Comparison of ENCODE assay signal across 28 cellular contexts in genomic region chr4:28565434-28565833, GRCh38.
"Had no signal": no experiment of that assay in that cellular context is flagged by ENCODE, and none has a peak within 500 bp of the region (broad histone marks: within the 10 kb centered on the region; RNA-seq: fewer than 3 reads in every experiment).

No MANE protein-coding gene starts in this region.

- H3K4me3 Mint-ChIP-seq: activated CD4-positive, alpha-beta T cell treated with anti-CD3 and anti-CD28 coated beads, Interleukin-2, amount 10 ng/mL, durations not matched to agents 7 days and 5 days; activated CD8-positive, alpha-beta T cell treated with anti-CD3 and anti-CD28 coated beads, Interleukin-2, amount 10 ng/mL, durations not matched to agents 7 days and 5 days; activated naive CD8-positive, alpha-beta T cell; activated T-helper 17 cell treated with anti-CD3 and anti-CD28 coated beads, Interleukin-2, amount 50 U/mL, for 72 hours; immature natural killer cell; nephron progenitor cell; stimulated activated effector memory CD8-positive, alpha-beta T cell treated with anti-CD3 and anti-CD28 coated beads, Interleukin-12 subunit alpha, Interleukin-12 subunit beta, amount 100 ng/mL, for 72 hours; stimulated activated naive CD8-positive, alpha-beta T cell treated with anti-CD3 and anti-CD28 coated beads, Interleukin-15, amount 100 ng/mL, for 72 hours; T-helper 2 cell treated with Interferon-gamma antibody and Interleukin-4, amounts not matched to agents 5 μg/mL and 100 μg/mL, for 36 hours had no signal

- H3K36me3 ChIP-seq: esophagus muscularis mucosa, lower lobe of right lung, pancreas, right atrium auricular region, transverse colon, uterus, WERI-Rb-1 had no signal

- ATAC-seq: activated CD8-positive, alpha-beta T cell treated with anti-CD3 and anti-CD28 coated beads, Interleukin-2, amount 10 ng/mL, durations not matched to agents 7 days and 5 days; activated T-helper 17 cell treated with anti-CD3 and anti-CD28 coated beads, Interleukin-2, amount 50 U/mL, for 72 hours; left lobe of liver; lower lobe of right lung; mucosa of descending colon; pancreas; psoas muscle; stimulated activated effector memory CD8-positive, alpha-beta T cell treated with anti-CD3 and anti-CD28 coated beads, Interleukin-12 subunit alpha, Interleukin-12 subunit beta, amount 100 ng/mL, for 72 hours; stimulated activated naive CD8-positive, alpha-beta T cell treated with anti-CD3 and anti-CD28 coated beads, Interleukin-15, amount 100 ng/mL, for 72 hours had no signal

- H3K36me3 Mint-ChIP-seq: activated naive CD8-positive, alpha-beta T cell; immature natural killer cell; stimulated activated effector memory CD8-positive, alpha-beta T cell treated with anti-CD3 and anti-CD28 coated beads, Interleukin-12 subunit alpha, Interleukin-12 subunit beta, amount 100 ng/mL, for 72 hours had no signal

- H3K4me1 ChIP-seq: esophagus muscularis mucosa, lower lobe of right lung, pancreas, psoas muscle, right atrium auricular region, transverse colon, uterus had no signal

- H2AFZ ChIP-seq: hepatocyte had no signal

- H3K27ac Mint-ChIP-seq: activated CD4-positive, alpha-beta T cell treated with anti-CD3 and anti-CD28 coated beads, Interleukin-2, amount 10 ng/mL, durations not matched to agents 7 days and 5 days; activated CD8-positive, alpha-beta T cell treated with anti-CD3 and anti-CD28 coated beads, Interleukin-2, amount 10 ng/mL, durations not matched to agents 7 days and 5 days; activated naive CD8-positive, alpha-beta T cell; activated T-helper 17 cell treated with anti-CD3 and anti-CD28 coated beads, Interleukin-2, amount 50 U/mL, for 72 hours; immature natural killer cell; nephron progenitor cell; stimulated activated effector memory CD8-positive, alpha-beta T cell treated with anti-CD3 and anti-CD28 coated beads, Interleukin-12 subunit alpha, Interleukin-12 subunit beta, amount 100 ng/mL, for 72 hours; stimulated activated naive CD8-positive, alpha-beta T cell treated with anti-CD3 and anti-CD28 coated beads, Interleukin-15, amount 100 ng/mL, for 72 hours; T-helper 2 cell treated with Interferon-gamma antibody and Interleukin-4, amounts not matched to agents 5 μg/mL and 100 μg/mL, for 36 hours had no signal

- H3K4me1 Mint-ChIP-seq: activated CD4-positive, alpha-beta T cell treated with anti-CD3 and anti-CD28 coated beads, Interleukin-2, amount 10 ng/mL, durations not matched to agents 7 days and 5 days; activated T-helper 17 cell treated with anti-CD3 and anti-CD28 coated beads, Interleukin-2, amount 50 U/mL, for 72 hours; immature natural killer cell; nephron progenitor cell; stimulated activated effector memory CD8-positive, alpha-beta T cell treated with anti-CD3 and anti-CD28 coated beads, Interleukin-12 subunit alpha, Interleukin-12 subunit beta, amount 100 ng/mL, for 72 hours; stimulated activated naive CD8-positive, alpha-beta T cell treated with anti-CD3 and anti-CD28 coated beads, Interleukin-15, amount 100 ng/mL, for 72 hours had no signal

- H3K4me3 ChIP-seq: dorsolateral prefrontal cortex, esophagus muscularis mucosa, hepatocyte, lower lobe of right lung, mucosa of descending colon, pancreas, psoas muscle, right atrium auricular region, transverse colon, uterus had no signal

- H3K9me3 ChIP-seq: esophagus muscularis mucosa, lower lobe of right lung, mucosa of descending colon, pancreas, psoas muscle, right atrium auricular region, transverse colon, uterus had no signal

- H3K27ac ChIP-seq: dorsolateral prefrontal cortex, esophagus muscularis mucosa, hepatocyte, lower lobe of right lung, pancreas, psoas muscle, right atrium auricular region, transverse colon, uterus, WERI-Rb-1 had no signal

- H3K4me2 ChIP-seq: hepatocyte had no signal

- H3K27me3 ChIP-seq: dorsolateral prefrontal cortex, esophagus muscularis mucosa, hepatocyte, pancreas, right atrium auricular region, transverse colon, uterus had no signal

- H3K27me3 Mint-ChIP-seq: activated CD4-positive, alpha-beta T cell treated with anti-CD3 and anti-CD28 coated beads, Interleukin-2, amount 10 ng/mL, durations not matched to agents 7 days and 5 days; activated naive CD8-positive, alpha-beta T cell; activated T-helper 17 cell treated with anti-CD3 and anti-CD28 coated beads, Interleukin-2, amount 50 U/mL, for 72 hours; stimulated activated naive CD8-positive, alpha-beta T cell treated with anti-CD3 and anti-CD28 coated beads, Interleukin-15, amount 100 ng/mL, for 72 hours had no signal

- H3K79me2 ChIP-seq: hepatocyte had no signal

- DNase-seq: activated CD4-positive, alpha-beta T cell treated with anti-CD3 and anti-CD28 coated beads, Interleukin-2, amount 10 ng/mL, durations not matched to agents 7 days and 5 days; activated CD4-positive, CD25-positive, alpha-beta regulatory T cell treated with anti-CD3 and anti-CD28 coated beads, Interleukin-2, amount 50 U/mL, for 72 hours; activated CD8-positive, alpha-beta T cell treated with anti-CD3 and anti-CD28 coated beads, Interleukin-2, amount 10 ng/mL, durations not matched to agents 7 days and 5 days; activated naive CD4-positive, alpha-beta T cell; activated T-cell treated with anti-CD3 and anti-CD28 coated beads, Interleukin-2, amount 50 U/mL, for 1 hour; central memory CD4-positive, alpha-beta T cell; dorsolateral prefrontal cortex; glutamatergic neuron; immature natural killer cell; lower lobe of right lung; mesendoderm; mucosa of descending colon; nephron progenitor cell; pancreas; psoas muscle; stimulated activated CD4-positive, alpha-beta T cell treated with anti-CD3 and anti-CD28 coated beads, Interleukin-12 subunit alpha, Interleukin-12 subunit beta, amount 100 ng/mL, for 4 hours; stimulated activated naive CD8-positive, alpha-beta T cell treated with anti-CD3 and anti-CD28 coated beads, Interleukin-15, amount 100 ng/mL, for 72 hours; transverse colon; uterus; WERI-Rb-1 had no signal
